ENCODE assay signal across 9 cellular contexts in the genomic region with DNA sequence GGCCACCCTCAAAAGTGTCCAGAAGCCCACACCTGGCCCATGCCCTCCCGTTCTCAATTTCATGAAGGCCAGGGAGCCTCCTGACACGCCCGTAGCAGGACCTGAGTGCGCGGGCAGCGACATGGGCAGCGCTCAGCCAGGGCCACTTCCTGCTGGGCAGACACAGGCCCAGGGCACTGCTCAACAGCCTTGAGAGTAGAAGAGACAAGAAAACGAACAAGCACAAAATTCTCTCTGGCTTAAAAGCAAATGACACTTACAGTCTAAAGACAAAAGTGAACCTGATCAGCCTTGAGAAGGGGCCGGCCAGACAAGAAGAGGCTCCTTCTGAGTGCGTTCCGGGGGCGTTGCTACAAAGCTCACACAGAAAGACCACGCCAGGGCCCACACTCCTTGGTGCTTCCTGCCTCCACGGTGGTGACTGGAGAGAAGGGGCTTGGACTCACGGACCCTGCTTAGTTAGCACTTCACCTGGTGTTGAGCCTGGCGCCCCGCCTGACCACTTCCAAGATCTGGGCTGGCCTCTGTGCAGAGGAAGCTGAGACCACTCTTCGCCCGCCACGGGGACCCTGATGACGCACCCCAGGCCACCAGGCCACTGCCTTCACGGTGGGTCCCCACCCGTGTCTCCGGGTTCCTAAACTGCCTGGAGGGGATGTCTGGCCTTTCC. TPM values are rescaled to one million over a fixed set of nuclear protein-coding genes. Genes with fewer than 3 reads are reported as not detected.
DNase-seq lines count a peak whose midpoint lies in the region; ATAC-seq, FAIRE-seq and TF ChIP-seq lines count a peak whose summit lies in the region.
"Had no signal": no experiment of that assay in that cellular context is flagged by ENCODE, and none has a peak within 500 bp of the region (broad histone marks: within the 10 kb centered on the region; RNA-seq: fewer than 3 reads in every experiment).

No MANE protein-coding gene starts in this region.

- H3K27ac Mint-ChIP-seq in T-helper 17 cell (peak overlapping the region; percentile 96), progenitor cell of endocrine pancreas (peak overlapping the region; percentile 64)

- H3K4me3 ChIP-seq in GM23248 (peak overlapping the region; percentile 72), fibroblast of the aortic adventitia (ENCODE audit: low read depth, low read length) (peak overlapping the region; percentile 75)

- no peaks in the 10 kb centered on the region for H3K36me3 Mint-ChIP-seq in T-helper 17 cell (ENCODE audit: low read depth)
- peaks cover 1% of the 10 kb centered on the region for H3K36me3 Mint-ChIP-seq in progenitor cell of endocrine pancreas (ENCODE audit: insufficient read depth)

- TF ChIP-seq CTCF in fibroblast of the aortic adventitia (IDR thresholded peaks at IDR 0.05; ENCODE audit: insufficient read depth, low read length) (no peak), progenitor cell of endocrine pancreas (IDR thresholded peaks at IDR 0.05; ENCODE audit: unreplicated experiment) (no peak), D721Med (IDR thresholded peaks at IDR 0.05; ENCODE audit: insufficient read depth, missing control alignments) (no peak), omental fat pad (IDR thresholded peaks at IDR 0.05) (no peak)

- H4K20me1 ChIP-seq in GM23248 (ENCODE audit: insufficient read depth), result no peaks in the 10 kb centered on the region

- peak overlapping the region; percentile 70; the same call in 1 of the 2 replicates for H3K9ac ChIP-seq in GM23248

- H3K36me3 ChIP-seq in GM23248 (ENCODE audit: low read depth), result no peaks in the 10 kb centered on the region

- H2AFZ ChIP-seq in GM23248, result peak overlapping the region; percentile 75; the same call in 1 of the 2 replicates

- peak overlapping the region; percentile 94 for H3K4me3 Mint-ChIP-seq in T-helper 17 cell
- H3K4me3 Mint-ChIP-seq in progenitor cell of endocrine pancreas (ENCODE audit: low read depth), result peak overlapping the region; percentile 78

- WGBS in GM23248 (ENCODE audit: low coverage in 1 of 2, low lambda C conversion rate in 2 of 2, missing lambda C conversion rate in 2 of 2), 2 experiments, result 74 to 76% methylated on average over 23 to 24 of the region's 24 CpGs

- H3F3A ChIP-seq in GM23248 (ENCODE audit: insufficient read depth), result no peaks in the 10 kb centered on the region

- no peaks in the 10 kb centered on the region for H3K79me2 ChIP-seq in GM23248 (ENCODE audit: insufficient read depth)

- DNase-seq in GM23248, result no peak
- no peak for DNase-seq in T-helper 17 cell
- DNase-seq in fibroblast of the aortic adventitia (ENCODE audit: low read depth), result no peak
- no peak for DNase-seq in progenitor cell of endocrine pancreas (ENCODE audit: low spot score, unreplicated experiment)
- DNase-seq in D721Med (ENCODE audit: insufficient read length, low spot score), result no peak
- no peak for DNase-seq in urothelium cell line (ENCODE audit: low spot score)
- DNase-seq in NCI-H2081 treated with DMSO at 0.1 percent for 48 hours (lab: John Stamatoyannopoulos, UW), result no peak
- no peak for DNase-seq in omental fat pad (ENCODE audit: low spot score)
- DNase-seq: islet precursor cell had no signal

- peaks cover 6% of the 10 kb centered on the region for H3K27me3 ChIP-seq in GM23248 (replicated peaks; ENCODE audit: insufficient read depth)

- in situ Hi-C loops in GM23248 (cut with MboI), result no loop called here

- H3K27me3 Mint-ChIP-seq in T-helper 17 cell (no peaks in the 10 kb centered on the region), progenitor cell of endocrine pancreas (peaks cover 6% of the 10 kb centered on the region)

- no peak overlapping the region for H3K4me2 ChIP-seq in GM23248 (ENCODE audit: unreplicated experiment)

- no peaks in the 10 kb centered on the region for H3K4me1 ChIP-seq in GM23248 (ENCODE audit: insufficient read depth)

- H3K9me2 ChIP-seq in GM23248 (ENCODE audit: insufficient read depth), result no peaks in the 10 kb centered on the region

- ATAC-seq in T-helper 17 cell (no peak), omental fat pad (ENCODE audit: low FRiP score) (no peak)

- H3K27ac ChIP-seq in GM23248, result no peak overlapping the region

- no peak for FAIRE-seq in D721Med (lab: Jason Lieb, UNC)
- FAIRE-seq in urothelium cell line (lab: Jason Lieb, UNC), result no peak

- H3K4me1 Mint-ChIP-seq in T-helper 17 cell (peaks cover 33% of the 10 kb centered on the region), progenitor cell of endocrine pancreas (ENCODE audit: low read depth) (peaks cover 32% of the 10 kb centered on the region)

- H3K9me3 ChIP-seq in GM23248 (ENCODE audit: low read depth), result no peaks in the 10 kb centered on the region
- no peaks in the 10 kb centered on the region for H3K9me3 ChIP-seq in T-helper 17 cell (ENCODE audit: control insufficient read depth, low read length, poor library complexity, severe bottlenecking)

- no peaks in the 10 kb centered on the region for H3K9me3 Mint-ChIP-seq in progenitor cell of endocrine pancreas (ENCODE audit: low read depth)

RNA-seq across cellular contexts. Expression of gene SLC12A7, which starts 1.5 kb away (rescaled TPM):
- 1.6 and 1.9 TPM in 2 replicates for total RNA-seq in GM23248 (2014; rRNA removed; shearing (Covaris generic))
- 0.46 and 0.75 TPM in 2 replicates for polyA plus RNA-seq in GM23248 (2016; fragmentation: Nextera tagmentation; extraction: Ambion mirVana)
- total RNA-seq in T-helper 17 cell (10 to 100 TPM; 36.6 to 88.0 TPM), fibroblast of the aortic adventitia (ENCODE audit: low replicate concordance) (3.4 and 9.8 TPM in 2 replicates), progenitor cell of endocrine pancreas (76.3 and 80.8 TPM in 2 replicates), omental fat pad (10 to 100 TPM; 17.2 to 39.0 (median 27.5) TPM)
